Comparison of ENCODE assay signal across 1 cellular context in genomic region chr16:50268352-50268751, GRCh38.
TF ChIP-seq lines count a peak whose summit lies in the region.

No MANE protein-coding gene starts in this region.

TF ChIP-seq in H1, 55 proteins besides CTCF, POLR2A, EP300 and RAD21 (continued from another document):
- TF ChIP-seq EGR1 (IDR thresholded peaks at IDR 0.05; ENCODE audit: borderline replicate concordance, low read depth, low read length) (no peak), RXRA (IDR thresholded peaks at IDR 0.05; ENCODE audit: insufficient read depth, low read depth, low read length) (no peak), SIX5 (IDR thresholded peaks at IDR 0.05; ENCODE audit: low read depth, low read length) (no peak), TAF7 (optimal IDR thresholded peaks at IDR 0.05; ENCODE audit: borderline replicate concordance, low read depth, low read length) (no peak), SRF (IDR thresholded peaks at IDR 0.05; ENCODE audit: low read depth, low read length) (no peak), KDM1A (IDR thresholded peaks at IDR 0.05; ENCODE audit: borderline replicate concordance, low read length) (no peak), SUZ12 (IDR thresholded peaks at IDR 0.05; ENCODE audit: low read length) (no peak)
